ENCODE assay signal across 20 cellular contexts in the genomic region with DNA sequence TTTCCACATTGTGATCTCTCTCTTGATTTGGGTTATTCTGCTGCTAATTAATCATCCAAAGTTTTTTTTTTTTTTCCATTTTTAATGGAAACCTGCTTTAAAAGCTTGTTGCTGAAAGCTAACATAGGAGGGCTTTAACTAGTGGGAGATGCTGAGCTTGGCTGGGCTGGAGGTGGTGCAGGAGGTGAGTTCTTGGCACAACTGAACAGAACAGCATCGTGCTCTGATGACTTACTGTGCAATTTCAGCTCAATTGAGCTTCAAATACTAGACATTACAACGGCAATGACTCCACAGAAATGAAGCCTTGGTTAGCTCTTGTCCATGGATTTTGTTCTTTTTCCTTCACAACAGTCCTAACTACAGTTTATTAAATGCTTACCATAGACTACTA.
DNase-seq lines count a peak whose midpoint lies in the region; ATAC-seq, FAIRE-seq and TF ChIP-seq lines count a peak whose summit lies in the region.
"Had no signal": no experiment of that assay in that cellular context is flagged by ENCODE, and none has a peak within 500 bp of the region (broad histone marks: within the 10 kb centered on the region; RNA-seq: fewer than 3 reads in every experiment).

No MANE protein-coding gene starts in this region.

- in situ Hi-C loops in K562 (cut with MboI): no loop called here

- H2AFZ ChIP-seq in K562 (ENCODE audit: low read depth, low read length): peak overlapping the region; percentile 97

- intact Hi-C loops in heart right ventricle (cut with DNase I) (loop anchor here in 1 of 10 donors (2.0 kb wide), 1 partner anchor 17 kb away; no protein-coding TSS in a partner anchor), Right ventricle myocardium superior (cut with DNase I) (no loop called here), K562 (cut with micrococcal nuclease) (no loop called here)

- no peak for DNase-seq in heart right ventricle
- no peak for DNase-seq in Right ventricle myocardium superior
- peak in 1 of 4 experiments; percentile 33 for DNase-seq in K562 (ENCODE audit: extremely low read depth in 1 of 4, low spot score in 3 of 4)
- no peak for DNase-seq in omental fat pad (ENCODE audit: low spot score)
- DNase-seq in tibial nerve (ENCODE audit: low spot score in 2 of 2): no peak
- no peak for DNase-seq in SHP77 treated with DMSO at 0.1 percent for 48 hours (lab: John Stamatoyannopoulos, UW)
- no peak for DNase-seq in NCI-H2107 (lab: John Stamatoyannopoulos, UW)
- DNase-seq: activated CD4-positive, alpha-beta memory T cell treated with anti-CD3 and anti-CD28 coated beads for 36 hours; activated naive CD4-positive, alpha-beta T cell treated with anti-CD3 and anti-CD28 coated beads, Interleukin-2, amount 50 U/mL, for 16 hours; activated T-cell treated with anti-CD3 and anti-CD28 coated beads, Interleukin-2, amount 50 U/mL, for 24 hours; CD8-positive, alpha-beta T cell; cortex of kidney; DND-41; NCI-H2227 treated with DMSO at 0.1 percent for 48 hours; NK-92 treated with Interleukin-12 subunit alpha and Interleukin-12 subunit beta, amount 100 ng/mL, for 24 hours; stimulated activated naive B cell treated with anti-CD40 and anti-IgM and Interleukin-4, amounts not matched to agents 10 μg/mL and 1 μg/mL and 100 μg/mL, for 72 hours; T-helper 1 cell; WERI-Rb-1 had no signal

- CTCF ChIA-PET in K562 (lab: Yijun Ruan, JAX; ENCODE audit: low intra/inter-chr PET ratio): no interaction called here

- peak overlapping the region in 1 of 2 experiments; percentile 45; a peak in 2 of 4 replicates for H3K9ac ChIP-seq in K562 (ENCODE audit: insufficient read depth in 1 of 2, low read depth in 2 of 2, low read length in 2 of 2)

- no TSS peak for BruUV-seq in K562 (replicated peaks; lab: Mats Ljungman, UMichigan)

- POLR2A ChIA-PET in K562 (lab: Yijun Ruan, JAX): interaction anchor here (0.6 to 2.0 kb wide), 6 partner anchors 8 to 72 kb away, joined by 3 to 9 read pairs (median 4); no protein-coding TSS in a partner anchor

- 59 to 67% methylated on average over 2 of the region's 2 CpGs for WGBS in heart right ventricle, 2 donors
- WGBS in K562 (ENCODE audit: insufficient coverage, low coverage, missing lambda C conversion rate): 20% methylated on average over 2 of the region's 2 CpGs
- 48 to 49% methylated on average over 2 of the region's 2 CpGs for WGBS in tibial nerve, 2 donors

- peaks cover 13 to 33% (median 29%) of the 10 kb centered on the region in 9 donors for H3K4me1 ChIP-seq in heart right ventricle
- H3K4me1 ChIP-seq in K562 (replicated peaks in 1 of 2; ENCODE audit: control insufficient read depth in 2 of 2, insufficient read depth in 2 of 2, low read length in 2 of 2): peaks cover 11 to 33% of the 10 kb centered on the region in 2 experiments
- peaks cover 4 to 56% (median 28%) of the 10 kb centered on the region in 4 donors for H3K4me1 ChIP-seq in tibial nerve

- ATAC-seq in heart right ventricle: no peak
- ATAC-seq in Right ventricle myocardium superior (ENCODE audit: poor library complexity): no peak
- ATAC-seq in K562: peak; percentile 35
- peak; percentile 56 for ATAC-seq in omental fat pad (ENCODE audit: low FRiP score)
- no peak for ATAC-seq in HG02938 (IDR thresholded peaks at IDR 0.05; ENCODE audit: unreplicated experiment)
- ATAC-seq: CD8-positive, alpha-beta T cell; stimulated activated naive B cell treated with anti-CD40 and anti-IgM and Interleukin-4, amounts not matched to agents 10 μg/mL and 1 μg/mL and 100 μg/mL, for 72 hours had no signal

- no peaks in the 10 kb centered on the region for H4K20me1 ChIP-seq in K562 (replicated peaks; ENCODE audit: control insufficient read depth, insufficient read depth, low read length)

- TF ChIP-seq RAD21 in K562 (CRISPR knock-in tag; conservative IDR thresholded peaks at IDR 0.05 in 1 of 2, IDR thresholded peaks at IDR 0.05 in 1 of 2): no peak

- 0 out of 2 replicates have a peak overlapping the region, but pooled peaks have one; percentile 13 for H3K4me2 ChIP-seq in K562 (ENCODE audit: insufficient read depth, low read length)

- H3K9me1 ChIP-seq in K562 (ENCODE audit: control insufficient read depth, insufficient read depth, low read length): no peaks in the 10 kb centered on the region

- no peaks in the 10 kb centered on the region for H3K27me3 ChIP-seq in heart right ventricle
- no peaks in the 10 kb centered on the region for H3K27me3 ChIP-seq in K562 (ENCODE audit: control insufficient read depth in 2 of 2, insufficient read depth in 2 of 2, low read length in 2 of 2)
- H3K27me3 ChIP-seq in tibial nerve: no peaks in the 10 kb centered on the region
- H3K27me3 ChIP-seq: foreskin keratinocyte had no signal

- no peak overlapping the region for H3K4me3 ChIP-seq in heart right ventricle
- no peak overlapping the region for H3K4me3 ChIP-seq in K562
- no peak overlapping the region for H3K4me3 ChIP-seq in tibial nerve

- H3K9me3 ChIP-seq in heart right ventricle: peaks cover 0 to 5% (median 0%) of the 10 kb centered on the region in 11 donors
- no peaks in the 10 kb centered on the region for H3K9me3 ChIP-seq in K562 (replicated peaks; ENCODE audit: control insufficient read depth, insufficient read depth, low read depth, low read length)
- peaks cover 0 to 4% (median 0%) of the 10 kb centered on the region in 4 donors for H3K9me3 ChIP-seq in tibial nerve

- H3K79me2 ChIP-seq in K562 (ENCODE audit: control insufficient read depth, insufficient read depth, low read length): no peaks in the 10 kb centered on the region

- TF ChIP-seq POLR2A in K562 (conservative IDR thresholded peaks at IDR 0.05) (no peak), tibial nerve (IDR thresholded peaks at IDR 0.05) (no peak)

- H3K36me3 ChIP-seq in heart right ventricle (no peaks in the 10 kb centered on the region), K562 (ENCODE audit: control insufficient read depth, insufficient read depth, low read length) (no peaks in the 10 kb centered on the region), tibial nerve (no peaks in the 10 kb centered on the region)
- H3K36me3 ChIP-seq: WERI-Rb-1 had no signal

- TF ChIP-seq EP300 in K562 (IDR thresholded peaks at IDR 0.05; ENCODE audit: low read length) (no peak), tibial nerve (IDR thresholded peaks at IDR 0.05) (no peak)

- no peak for TF ChIP-seq CTCF in heart right ventricle (IDR thresholded peaks at IDR 0.05)
- no peak for TF ChIP-seq CTCF in K562 (IDR thresholded peaks at IDR 0.05 in 2 of 3, conservative IDR thresholded peaks at IDR 0.05 in 1 of 3; ENCODE audit: insufficient read depth in 2 of 3, low read depth in 1 of 3, low read length in 3 of 3)
- no peak for TF ChIP-seq CTCF in omental fat pad (IDR thresholded peaks at IDR 0.05)
- TF ChIP-seq CTCF in tibial nerve (IDR thresholded peaks at IDR 0.05): no peak

- FAIRE-seq in K562 (lab: Jason Lieb, UNC): no peak

- H3K27ac ChIP-seq in heart right ventricle (peak overlapping the region in 8 of 10 donors; percentile 61 to 77 (median 72)), K562 (ENCODE audit: extremely low read depth, low read depth, low read length) (peak overlapping the region; percentile 64), tibial nerve (peak overlapping the region; percentile 11 to 93 (median 58))
- H3K27ac ChIP-seq: foreskin keratinocyte, WERI-Rb-1 had no signal

TF ChIP-seq in K562, 482 proteins besides CTCF, POLR2A, EP300 and RAD21 (continues in another document):
- TF ChIP-seq, protein P1, sequence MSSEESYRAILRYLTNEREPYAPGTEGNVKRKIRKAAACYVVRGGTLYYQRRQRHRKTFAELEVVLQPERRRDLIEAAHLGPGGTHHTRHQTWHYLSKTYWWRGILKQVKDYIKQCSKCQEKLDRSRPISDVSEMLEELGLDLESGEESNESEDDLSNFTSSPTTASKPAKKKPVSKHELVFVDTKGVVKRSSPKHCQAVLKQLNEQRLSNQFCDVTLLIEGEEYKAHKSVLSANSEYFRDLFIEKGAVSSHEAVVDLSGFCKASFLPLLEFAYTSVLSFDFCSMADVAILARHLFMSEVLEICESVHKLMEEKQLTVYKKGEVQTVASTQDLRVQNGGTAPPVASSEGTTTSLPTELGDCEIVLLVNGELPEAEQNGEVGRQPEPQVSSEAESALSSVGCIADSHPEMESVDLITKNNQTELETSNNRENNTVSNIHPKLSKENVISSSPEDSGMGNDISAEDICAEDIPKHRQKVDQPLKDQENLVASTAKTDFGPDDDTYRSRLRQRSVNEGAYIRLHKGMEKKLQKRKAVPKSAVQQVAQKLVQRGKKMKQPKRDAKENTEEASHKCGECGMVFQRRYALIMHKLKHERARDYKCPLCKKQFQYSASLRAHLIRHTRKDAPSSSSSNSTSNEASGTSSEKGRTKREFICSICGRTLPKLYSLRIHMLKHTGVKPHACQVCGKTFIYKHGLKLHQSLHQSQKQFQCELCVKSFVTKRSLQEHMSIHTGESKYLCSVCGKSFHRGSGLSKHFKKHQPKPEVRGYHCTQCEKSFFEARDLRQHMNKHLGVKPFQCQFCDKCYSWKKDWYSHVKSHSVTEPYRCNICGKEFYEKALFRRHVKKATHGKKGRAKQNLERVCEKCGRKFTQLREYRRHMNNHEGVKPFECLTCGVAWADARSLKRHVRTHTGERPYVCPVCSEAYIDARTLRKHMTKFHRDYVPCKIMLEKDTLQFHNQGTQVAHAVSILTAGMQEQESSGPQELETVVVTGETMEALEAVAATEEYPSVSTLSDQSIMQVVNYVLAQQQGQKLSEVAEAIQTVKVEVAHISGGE (CRISPR knock-in tag; IDR thresholded peaks at IDR 0.05): 0 out of 6 replicates have a peak, but pooled peaks of 1 of the 3 experiments have one; percentile 52
- TF ChIP-seq ZNF766 (CRISPR knock-in tag; conservative IDR thresholded peaks at IDR 0.05) (0 out of 2 replicates have a peak, but pooled peaks have one; percentile 6), PML (IDR thresholded peaks at IDR 0.05; ENCODE audit: low read length) (no peak)

Comparison
In these comparisons a context has a peak if more than half of its experiments do, and no peak if none do; other contexts are left out.
1. ATAC-seq: peak in K562 (single experiment) and omental fat pad (single experiment); none in heart right ventricle (0 of 8), Right ventricle myocardium superior (single experiment) and HG02938 (single experiment).
2. Peak in every context shown above with its lines, with median percentiles within 50 percentile points of each other: H3K27ac ChIP-seq.